In the genomic region with DNA sequence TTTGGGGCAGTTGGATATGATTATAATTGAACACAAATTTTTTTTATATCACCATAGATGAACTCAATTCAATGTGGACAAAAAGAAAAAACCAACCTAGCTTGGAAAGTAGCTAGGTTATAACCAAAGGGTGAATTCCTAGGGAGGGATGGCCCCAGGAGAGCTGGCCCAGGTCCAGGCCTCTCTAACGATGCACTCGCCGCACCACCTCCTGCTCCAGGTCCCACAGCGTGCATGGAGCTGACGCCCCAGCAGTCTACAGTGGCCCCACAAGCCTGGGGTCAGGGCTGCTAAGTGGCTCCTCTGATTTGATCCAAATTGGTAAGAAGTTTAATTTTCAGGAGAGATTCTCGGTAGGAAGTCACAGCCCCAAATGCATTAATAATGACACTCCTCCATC, we compare ENCODE assay signal across 1 cellular context.
TF ChIP-seq lines count a peak whose summit lies in the region.

No MANE protein-coding gene starts in this region.

TF ChIP-seq in WTC11, 78 proteins besides CTCF, POLR2A, EP300 and RAD21:
- TF ChIP-seq, protein P1, sequence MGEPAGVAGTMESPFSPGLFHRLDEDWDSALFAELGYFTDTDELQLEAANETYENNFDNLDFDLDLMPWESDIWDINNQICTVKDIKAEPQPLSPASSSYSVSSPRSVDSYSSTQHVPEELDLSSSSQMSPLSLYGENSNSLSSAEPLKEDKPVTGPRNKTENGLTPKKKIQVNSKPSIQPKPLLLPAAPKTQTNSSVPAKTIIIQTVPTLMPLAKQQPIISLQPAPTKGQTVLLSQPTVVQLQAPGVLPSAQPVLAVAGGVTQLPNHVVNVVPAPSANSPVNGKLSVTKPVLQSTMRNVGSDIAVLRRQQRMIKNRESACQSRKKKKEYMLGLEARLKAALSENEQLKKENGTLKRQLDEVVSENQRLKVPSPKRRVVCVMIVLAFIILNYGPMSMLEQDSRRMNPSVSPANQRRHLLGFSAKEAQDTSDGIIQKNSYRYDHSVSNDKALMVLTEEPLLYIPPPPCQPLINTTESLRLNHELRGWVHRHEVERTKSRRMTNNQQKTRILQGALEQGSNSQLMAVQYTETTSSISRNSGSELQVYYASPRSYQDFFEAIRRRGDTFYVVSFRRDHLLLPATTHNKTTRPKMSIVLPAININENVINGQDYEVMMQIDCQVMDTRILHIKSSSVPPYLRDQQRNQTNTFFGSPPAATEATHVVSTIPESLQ (CRISPR knock-in tag; IDR thresholded peaks at IDR 0.05) = no peak
- TF ChIP-seq MXD4 (CRISPR knock-in tag; IDR thresholded peaks at IDR 0.05; ENCODE audit: borderline replicate concordance) (no peak), NFATC4 (CRISPR knock-in tag; IDR thresholded peaks at IDR 0.05) (no peak), CREB1 (CRISPR knock-in tag; IDR thresholded peaks at IDR 0.05) (no peak), ZNF232 (CRISPR knock-in tag; IDR thresholded peaks at IDR 0.05) (no peak), ZNF671 (CRISPR knock-in tag; IDR thresholded peaks at IDR 0.05) (no peak), NFYB (CRISPR knock-in tag; conservative IDR thresholded peaks at IDR 0.05; ENCODE audit: low read depth) (no peak), NR1H2 (CRISPR knock-in tag; IDR thresholded peaks at IDR 0.05) (no peak), GABPB1 (CRISPR knock-in tag; IDR thresholded peaks at IDR 0.05) (no peak), GRHL2 (CRISPR knock-in tag; IDR thresholded peaks at IDR 0.05; ENCODE audit: insufficient replicate concordance, severe bottlenecking) (no peak), HMGA2 (CRISPR knock-in tag; IDR thresholded peaks at IDR 0.05) (no peak), NR3C1 (CRISPR knock-in tag; conservative IDR thresholded peaks at IDR 0.05; ENCODE audit: low read depth) (no peak), RELA (CRISPR knock-in tag; IDR thresholded peaks at IDR 0.05; ENCODE audit: borderline replicate concordance) (no peak), FOXK1 (CRISPR knock-in tag; IDR thresholded peaks at IDR 0.05) (no peak)
- TF ChIP-seq, protein P2, sequence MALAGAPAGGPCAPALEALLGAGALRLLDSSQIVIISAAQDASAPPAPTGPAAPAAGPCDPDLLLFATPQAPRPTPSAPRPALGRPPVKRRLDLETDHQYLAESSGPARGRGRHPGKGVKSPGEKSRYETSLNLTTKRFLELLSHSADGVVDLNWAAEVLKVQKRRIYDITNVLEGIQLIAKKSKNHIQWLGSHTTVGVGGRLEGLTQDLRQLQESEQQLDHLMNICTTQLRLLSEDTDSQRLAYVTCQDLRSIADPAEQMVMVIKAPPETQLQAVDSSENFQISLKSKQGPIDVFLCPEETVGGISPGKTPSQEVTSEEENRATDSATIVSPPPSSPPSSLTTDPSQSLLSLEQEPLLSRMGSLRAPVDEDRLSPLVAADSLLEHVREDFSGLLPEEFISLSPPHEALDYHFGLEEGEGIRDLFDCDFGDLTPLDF (CRISPR knock-in tag; IDR thresholded peaks at IDR 0.05) = no peak
- TF ChIP-seq, protein P3, sequence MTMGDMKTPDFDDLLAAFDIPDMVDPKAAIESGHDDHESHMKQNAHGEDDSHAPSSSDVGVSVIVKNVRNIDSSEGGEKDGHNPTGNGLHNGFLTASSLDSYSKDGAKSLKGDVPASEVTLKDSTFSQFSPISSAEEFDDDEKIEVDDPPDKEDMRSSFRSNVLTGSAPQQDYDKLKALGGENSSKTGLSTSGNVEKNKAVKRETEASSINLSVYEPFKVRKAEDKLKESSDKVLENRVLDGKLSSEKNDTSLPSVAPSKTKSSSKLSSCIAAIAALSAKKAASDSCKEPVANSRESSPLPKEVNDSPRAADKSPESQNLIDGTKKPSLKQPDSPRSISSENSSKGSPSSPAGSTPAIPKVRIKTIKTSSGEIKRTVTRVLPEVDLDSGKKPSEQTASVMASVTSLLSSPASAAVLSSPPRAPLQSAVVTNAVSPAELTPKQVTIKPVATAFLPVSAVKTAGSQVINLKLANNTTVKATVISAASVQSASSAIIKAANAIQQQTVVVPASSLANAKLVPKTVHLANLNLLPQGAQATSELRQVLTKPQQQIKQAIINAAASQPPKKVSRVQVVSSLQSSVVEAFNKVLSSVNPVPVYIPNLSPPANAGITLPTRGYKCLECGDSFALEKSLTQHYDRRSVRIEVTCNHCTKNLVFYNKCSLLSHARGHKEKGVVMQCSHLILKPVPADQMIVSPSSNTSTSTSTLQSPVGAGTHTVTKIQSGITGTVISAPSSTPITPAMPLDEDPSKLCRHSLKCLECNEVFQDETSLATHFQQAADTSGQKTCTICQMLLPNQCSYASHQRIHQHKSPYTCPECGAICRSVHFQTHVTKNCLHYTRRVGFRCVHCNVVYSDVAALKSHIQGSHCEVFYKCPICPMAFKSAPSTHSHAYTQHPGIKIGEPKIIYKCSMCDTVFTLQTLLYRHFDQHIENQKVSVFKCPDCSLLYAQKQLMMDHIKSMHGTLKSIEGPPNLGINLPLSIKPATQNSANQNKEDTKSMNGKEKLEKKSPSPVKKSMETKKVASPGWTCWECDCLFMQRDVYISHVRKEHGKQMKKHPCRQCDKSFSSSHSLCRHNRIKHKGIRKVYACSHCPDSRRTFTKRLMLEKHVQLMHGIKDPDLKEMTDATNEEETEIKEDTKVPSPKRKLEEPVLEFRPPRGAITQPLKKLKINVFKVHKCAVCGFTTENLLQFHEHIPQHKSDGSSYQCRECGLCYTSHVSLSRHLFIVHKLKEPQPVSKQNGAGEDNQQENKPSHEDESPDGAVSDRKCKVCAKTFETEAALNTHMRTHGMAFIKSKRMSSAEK (CRISPR knock-in tag; IDR thresholded peaks at IDR 0.05; ENCODE audit: borderline replicate concordance) = no peak
- TF ChIP-seq, protein P4, sequence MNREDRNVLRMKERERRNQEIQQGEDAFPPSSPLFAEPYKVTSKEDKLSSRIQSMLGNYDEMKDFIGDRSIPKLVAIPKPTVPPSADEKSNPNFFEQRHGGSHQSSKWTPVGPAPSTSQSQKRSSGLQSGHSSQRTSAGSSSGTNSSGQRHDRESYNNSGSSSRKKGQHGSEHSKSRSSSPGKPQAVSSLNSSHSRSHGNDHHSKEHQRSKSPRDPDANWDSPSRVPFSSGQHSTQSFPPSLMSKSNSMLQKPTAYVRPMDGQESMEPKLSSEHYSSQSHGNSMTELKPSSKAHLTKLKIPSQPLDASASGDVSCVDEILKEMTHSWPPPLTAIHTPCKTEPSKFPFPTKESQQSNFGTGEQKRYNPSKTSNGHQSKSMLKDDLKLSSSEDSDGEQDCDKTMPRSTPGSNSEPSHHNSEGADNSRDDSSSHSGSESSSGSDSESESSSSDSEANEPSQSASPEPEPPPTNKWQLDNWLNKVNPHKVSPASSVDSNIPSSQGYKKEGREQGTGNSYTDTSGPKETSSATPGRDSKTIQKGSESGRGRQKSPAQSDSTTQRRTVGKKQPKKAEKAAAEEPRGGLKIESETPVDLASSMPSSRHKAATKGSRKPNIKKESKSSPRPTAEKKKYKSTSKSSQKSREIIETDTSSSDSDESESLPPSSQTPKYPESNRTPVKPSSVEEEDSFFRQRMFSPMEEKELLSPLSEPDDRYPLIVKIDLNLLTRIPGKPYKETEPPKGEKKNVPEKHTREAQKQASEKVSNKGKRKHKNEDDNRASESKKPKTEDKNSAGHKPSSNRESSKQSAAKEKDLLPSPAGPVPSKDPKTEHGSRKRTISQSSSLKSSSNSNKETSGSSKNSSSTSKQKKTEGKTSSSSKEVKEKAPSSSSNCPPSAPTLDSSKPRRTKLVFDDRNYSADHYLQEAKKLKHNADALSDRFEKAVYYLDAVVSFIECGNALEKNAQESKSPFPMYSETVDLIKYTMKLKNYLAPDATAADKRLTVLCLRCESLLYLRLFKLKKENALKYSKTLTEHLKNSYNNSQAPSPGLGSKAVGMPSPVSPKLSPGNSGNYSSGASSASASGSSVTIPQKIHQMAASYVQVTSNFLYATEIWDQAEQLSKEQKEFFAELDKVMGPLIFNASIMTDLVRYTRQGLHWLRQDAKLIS (CRISPR knock-in tag; IDR thresholded peaks at IDR 0.05; ENCODE audit: borderline replicate concordance) = no peak
- TF ChIP-seq, protein P5, sequence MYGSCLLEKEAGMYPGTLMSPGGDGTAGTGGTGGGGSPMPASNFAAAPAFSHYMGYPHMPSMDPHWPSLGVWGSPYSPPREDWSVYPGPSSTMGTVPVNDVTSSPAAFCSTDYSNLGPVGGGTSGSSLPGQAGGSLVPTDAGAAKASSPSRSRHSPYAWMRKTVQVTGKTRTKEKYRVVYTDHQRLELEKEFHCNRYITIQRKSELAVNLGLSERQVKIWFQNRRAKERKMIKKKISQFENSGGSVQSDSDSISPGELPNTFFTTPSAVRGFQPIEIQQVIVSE (CRISPR knock-in tag; IDR thresholded peaks at IDR 0.05; ENCODE audit: borderline replicate concordance) = no peak
- TF ChIP-seq, protein P6, sequence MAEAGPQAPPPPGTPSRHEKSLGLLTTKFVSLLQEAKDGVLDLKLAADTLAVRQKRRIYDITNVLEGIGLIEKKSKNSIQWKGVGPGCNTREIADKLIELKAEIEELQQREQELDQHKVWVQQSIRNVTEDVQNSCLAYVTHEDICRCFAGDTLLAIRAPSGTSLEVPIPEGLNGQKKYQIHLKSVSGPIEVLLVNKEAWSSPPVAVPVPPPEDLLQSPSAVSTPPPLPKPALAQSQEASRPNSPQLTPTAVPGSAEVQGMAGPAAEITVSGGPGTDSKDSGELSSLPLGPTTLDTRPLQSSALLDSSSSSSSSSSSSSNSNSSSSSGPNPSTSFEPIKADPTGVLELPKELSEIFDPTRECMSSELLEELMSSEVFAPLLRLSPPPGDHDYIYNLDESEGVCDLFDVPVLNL (CRISPR knock-in tag; IDR thresholded peaks at IDR 0.05; ENCODE audit: borderline replicate concordance, low read depth) = no peak
- TF ChIP-seq, protein P7, sequence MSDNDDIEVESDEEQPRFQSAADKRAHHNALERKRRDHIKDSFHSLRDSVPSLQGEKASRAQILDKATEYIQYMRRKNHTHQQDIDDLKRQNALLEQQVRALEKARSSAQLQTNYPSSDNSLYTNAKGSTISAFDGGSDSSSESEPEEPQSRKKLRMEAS (CRISPR knock-in tag; IDR thresholded peaks at IDR 0.05) = no peak
